Comparison of ENCODE assay signal across 1 cellular context in genomic region chr2:168247341-168248305, GRCh38.
TF ChIP-seq lines count a peak whose summit lies in the region.

STK39 (minus strand) TSS chr2:168247595; CDS start chr2:168247435, 160 bp downstream.

TF ChIP-seq in HepG2, 621 proteins besides CTCF, POLR2A, EP300 and RAD21 (continued from another document and continues in another):
- TF ChIP-seq, protein P1, sequence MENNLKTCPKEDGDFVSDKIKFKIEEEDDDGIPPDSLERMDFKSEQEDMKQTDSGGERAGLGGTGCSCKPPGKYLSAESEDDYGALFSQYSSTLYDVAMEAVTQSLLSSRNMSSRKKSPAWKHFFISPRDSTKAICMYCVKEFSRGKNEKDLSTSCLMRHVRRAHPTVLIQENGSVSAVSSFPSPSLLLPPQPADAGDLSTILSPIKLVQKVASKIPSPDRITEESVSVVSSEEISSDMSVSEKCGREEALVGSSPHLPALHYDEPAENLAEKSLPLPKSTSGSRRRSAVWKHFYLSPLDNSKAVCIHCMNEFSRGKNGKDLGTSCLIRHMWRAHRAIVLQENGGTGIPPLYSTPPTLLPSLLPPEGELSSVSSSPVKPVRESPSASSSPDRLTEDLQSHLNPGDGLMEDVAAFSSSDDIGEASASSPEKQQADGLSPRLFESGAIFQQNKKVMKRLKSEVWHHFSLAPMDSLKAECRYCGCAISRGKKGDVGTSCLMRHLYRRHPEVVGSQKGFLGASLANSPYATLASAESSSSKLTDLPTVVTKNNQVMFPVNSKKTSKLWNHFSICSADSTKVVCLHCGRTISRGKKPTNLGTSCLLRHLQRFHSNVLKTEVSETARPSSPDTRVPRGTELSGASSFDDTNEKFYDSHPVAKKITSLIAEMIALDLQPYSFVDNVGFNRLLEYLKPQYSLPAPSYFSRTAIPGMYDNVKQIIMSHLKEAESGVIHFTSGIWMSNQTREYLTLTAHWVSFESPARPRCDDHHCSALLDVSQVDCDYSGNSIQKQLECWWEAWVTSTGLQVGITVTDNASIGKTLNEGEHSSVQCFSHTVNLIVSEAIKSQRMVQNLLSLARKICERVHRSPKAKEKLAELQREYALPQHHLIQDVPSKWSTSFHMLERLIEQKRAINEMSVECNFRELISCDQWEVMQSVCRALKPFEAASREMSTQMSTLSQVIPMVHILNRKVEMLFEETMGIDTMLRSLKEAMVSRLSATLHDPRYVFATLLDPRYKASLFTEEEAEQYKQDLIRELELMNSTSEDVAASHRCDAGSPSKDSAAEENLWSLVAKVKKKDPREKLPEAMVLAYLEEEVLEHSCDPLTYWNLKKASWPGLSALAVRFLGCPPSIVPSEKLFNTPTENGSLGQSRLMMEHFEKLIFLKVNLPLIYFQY (CRISPR knock-in tag; IDR thresholded peaks at IDR 0.05; ENCODE audit: borderline replicate concordance) = 0 out of 2 replicates have a peak, but pooled peaks have one; percentile 10
- TF ChIP-seq, protein P2, sequence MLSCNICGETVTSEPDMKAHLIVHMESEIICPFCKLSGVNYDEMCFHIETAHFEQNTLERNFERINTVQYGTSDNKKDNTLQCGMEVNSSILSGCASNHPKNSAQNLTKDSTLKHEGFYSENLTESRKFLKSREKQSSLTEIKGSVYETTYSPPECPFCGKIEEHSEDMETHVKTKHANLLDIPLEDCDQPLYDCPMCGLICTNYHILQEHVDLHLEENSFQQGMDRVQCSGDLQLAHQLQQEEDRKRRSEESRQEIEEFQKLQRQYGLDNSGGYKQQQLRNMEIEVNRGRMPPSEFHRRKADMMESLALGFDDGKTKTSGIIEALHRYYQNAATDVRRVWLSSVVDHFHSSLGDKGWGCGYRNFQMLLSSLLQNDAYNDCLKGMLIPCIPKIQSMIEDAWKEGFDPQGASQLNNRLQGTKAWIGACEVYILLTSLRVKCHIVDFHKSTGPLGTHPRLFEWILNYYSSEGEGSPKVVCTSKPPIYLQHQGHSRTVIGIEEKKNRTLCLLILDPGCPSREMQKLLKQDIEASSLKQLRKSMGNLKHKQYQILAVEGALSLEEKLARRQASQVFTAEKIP (CRISPR knock-in tag; IDR thresholded peaks at IDR 0.05; ENCODE audit: borderline replicate concordance) = no peak
- TF ChIP-seq, protein P3, sequence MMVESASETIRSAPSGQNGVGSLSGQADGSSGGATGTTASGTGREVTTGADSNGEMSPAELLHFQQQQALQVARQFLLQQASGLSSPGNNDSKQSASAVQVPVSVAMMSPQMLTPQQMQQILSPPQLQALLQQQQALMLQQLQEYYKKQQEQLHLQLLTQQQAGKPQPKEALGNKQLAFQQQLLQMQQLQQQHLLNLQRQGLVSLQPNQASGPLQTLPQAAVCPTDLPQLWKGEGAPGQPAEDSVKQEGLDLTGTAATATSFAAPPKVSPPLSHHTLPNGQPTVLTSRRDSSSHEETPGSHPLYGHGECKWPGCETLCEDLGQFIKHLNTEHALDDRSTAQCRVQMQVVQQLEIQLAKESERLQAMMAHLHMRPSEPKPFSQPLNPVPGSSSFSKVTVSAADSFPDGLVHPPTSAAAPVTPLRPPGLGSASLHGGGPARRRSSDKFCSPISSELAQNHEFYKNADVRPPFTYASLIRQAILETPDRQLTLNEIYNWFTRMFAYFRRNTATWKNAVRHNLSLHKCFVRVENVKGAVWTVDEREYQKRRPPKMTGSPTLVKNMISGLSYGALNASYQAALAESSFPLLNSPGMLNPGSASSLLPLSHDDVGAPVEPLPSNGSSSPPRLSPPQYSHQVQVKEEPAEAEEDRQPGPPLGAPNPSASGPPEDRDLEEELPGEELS (CRISPR knock-in tag; IDR thresholded peaks at IDR 0.05) = peak; percentile 21; the same call in 1 of the 2 replicates
- TF ChIP-seq TAF1 (CRISPR knock-in tag; IDR thresholded peaks at IDR 0.05) (peak; percentile 65; the same call in 1 of the 2 replicates), MYC (CRISPR knock-in tag; IDR thresholded peaks at IDR 0.05; ENCODE audit: borderline replicate concordance) (peak; percentile 72; the same call in 1 of the 2 replicates), SP140L (CRISPR knock-in tag; IDR thresholded peaks at IDR 0.05; ENCODE audit: borderline replicate concordance) (no peak), ZC3H4 (CRISPR knock-in tag; IDR thresholded peaks at IDR 0.05; ENCODE audit: borderline replicate concordance) (0 out of 2 replicates have a peak, but pooled peaks have one; percentile 17), ZNF737 (CRISPR knock-in tag; IDR thresholded peaks at IDR 0.05; ENCODE audit: borderline replicate concordance) (no peak), ZNF556 (CRISPR knock-in tag; IDR thresholded peaks at IDR 0.05; ENCODE audit: borderline replicate concordance) (peak; percentile 80; the same call in 1 of the 2 replicates), ZBTB8A (CRISPR knock-in tag; IDR thresholded peaks at IDR 0.05; ENCODE audit: borderline replicate concordance, low read depth) (no peak), PITX1 (CRISPR knock-in tag; IDR thresholded peaks at IDR 0.05) (peak; percentile 80; the same call in 1 of the 2 replicates), ZNF800 (CRISPR knock-in tag; IDR thresholded peaks at IDR 0.05) (peak; percentile 17; the same call in 1 of the 2 replicates), MAZ (IDR thresholded peaks at IDR 0.05; ENCODE audit: borderline replicate concordance, low read depth, low read length) (peak; percentile 90), MAZ (CRISPR knock-in tag; IDR thresholded peaks at IDR 0.05; ENCODE audit: low read depth) (peak; percentile 97), RFXANK (CRISPR knock-in tag; IDR thresholded peaks at IDR 0.05) (peak; percentile 65; the same call in 1 of the 2 replicates), ZFP82 (CRISPR knock-in tag; IDR thresholded peaks at IDR 0.05; ENCODE audit: borderline replicate concordance) (peak; percentile 67; the same call in 1 of the 2 replicates), ZSCAN9 (CRISPR knock-in tag; IDR thresholded peaks at IDR 0.05; ENCODE audit: borderline replicate concordance) (no peak), SNAPC2 (CRISPR knock-in tag; IDR thresholded peaks at IDR 0.05) (0 out of 2 replicates have a peak, but pooled peaks have one; percentile 44), ZIK1 (CRISPR knock-in tag; IDR thresholded peaks at IDR 0.05; ENCODE audit: borderline replicate concordance, low read depth) (0 out of 2 replicates have a peak, but pooled peaks have one; percentile 65), MED1 (CRISPR knock-in tag; IDR thresholded peaks at IDR 0.05) (0 out of 2 replicates have a peak, but pooled peaks have one; percentile 48), ZFX (CRISPR knock-in tag; IDR thresholded peaks at IDR 0.05; ENCODE audit: low read depth) (peak; percentile 71), ZZZ3 (CRISPR knock-in tag; IDR thresholded peaks at IDR 0.05; ENCODE audit: borderline replicate concordance) (no peak), ZBTB7A (CRISPR knock-in tag; IDR thresholded peaks at IDR 0.05) (peak; percentile 58; the same call in 1 of the 2 replicates), KMT2B (CRISPR knock-in tag; IDR thresholded peaks at IDR 0.05) (peak; percentile 73), PHF21A (CRISPR knock-in tag; IDR thresholded peaks at IDR 0.05) (peak; percentile 65), HOMEZ (CRISPR knock-in tag; IDR thresholded peaks at IDR 0.05; ENCODE audit: low read depth) (no peak), ZNF205 (CRISPR knock-in tag; IDR thresholded peaks at IDR 0.05) (peak; percentile 56), JUN (CRISPR knock-in tag; IDR thresholded peaks at IDR 0.05) (no peak), SNAI1 (CRISPR knock-in tag; IDR thresholded peaks at IDR 0.05; ENCODE audit: borderline replicate concordance) (no peak), TSC22D2 (CRISPR knock-in tag; IDR thresholded peaks at IDR 0.05; ENCODE audit: borderline replicate concordance) (0 out of 2 replicates have a peak, but pooled peaks have one; percentile 25)
- TF ChIP-seq, protein P4, sequence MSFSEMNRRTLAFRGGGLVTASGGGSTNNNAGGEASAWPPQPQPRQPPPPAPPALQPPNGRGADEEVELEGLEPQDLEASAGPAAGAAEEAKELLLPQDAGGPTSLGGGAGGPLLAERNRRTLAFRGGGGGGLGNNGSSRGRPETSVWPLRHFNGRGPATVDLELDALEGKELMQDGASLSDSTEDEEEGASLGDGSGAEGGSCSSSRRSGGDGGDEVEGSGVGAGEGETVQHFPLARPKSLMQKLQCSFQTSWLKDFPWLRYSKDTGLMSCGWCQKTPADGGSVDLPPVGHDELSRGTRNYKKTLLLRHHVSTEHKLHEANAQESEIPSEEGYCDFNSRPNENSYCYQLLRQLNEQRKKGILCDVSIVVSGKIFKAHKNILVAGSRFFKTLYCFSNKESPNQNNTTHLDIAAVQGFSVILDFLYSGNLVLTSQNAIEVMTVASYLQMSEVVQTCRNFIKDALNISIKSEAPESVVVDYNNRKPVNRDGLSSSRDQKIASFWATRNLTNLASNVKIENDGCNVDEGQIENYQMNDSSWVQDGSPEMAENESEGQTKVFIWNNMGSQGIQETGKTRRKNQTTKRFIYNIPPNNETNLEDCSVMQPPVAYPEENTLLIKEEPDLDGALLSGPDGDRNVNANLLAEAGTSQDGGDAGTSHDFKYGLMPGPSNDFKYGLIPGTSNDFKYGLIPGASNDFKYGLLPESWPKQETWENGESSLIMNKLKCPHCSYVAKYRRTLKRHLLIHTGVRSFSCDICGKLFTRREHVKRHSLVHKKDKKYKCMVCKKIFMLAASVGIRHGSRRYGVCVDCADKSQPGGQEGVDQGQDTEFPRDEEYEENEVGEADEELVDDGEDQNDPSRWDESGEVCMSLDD (CRISPR knock-in tag; IDR thresholded peaks at IDR 0.05; ENCODE audit: borderline replicate concordance) = 0 out of 2 replicates have a peak, but pooled peaks have one; percentile 13
- TF ChIP-seq, protein P5, sequence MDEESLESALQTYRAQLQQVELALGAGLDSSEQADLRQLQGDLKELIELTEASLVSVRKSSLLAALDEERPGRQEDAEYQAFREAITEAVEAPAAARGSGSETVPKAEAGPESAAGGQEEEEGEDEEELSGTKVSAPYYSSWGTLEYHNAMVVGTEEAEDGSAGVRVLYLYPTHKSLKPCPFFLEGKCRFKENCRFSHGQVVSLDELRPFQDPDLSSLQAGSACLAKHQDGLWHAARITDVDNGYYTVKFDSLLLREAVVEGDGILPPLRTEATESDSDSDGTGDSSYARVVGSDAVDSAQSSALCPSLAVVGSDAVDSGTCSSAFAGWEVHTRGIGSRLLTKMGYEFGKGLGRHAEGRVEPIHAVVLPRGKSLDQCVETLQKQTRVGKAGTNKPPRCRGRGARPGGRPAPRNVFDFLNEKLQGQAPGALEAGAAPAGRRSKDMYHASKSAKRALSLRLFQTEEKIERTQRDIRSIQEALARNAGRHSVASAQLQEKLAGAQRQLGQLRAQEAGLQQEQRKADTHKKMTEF (CRISPR knock-in tag; IDR thresholded peaks at IDR 0.05) = peak; percentile 71
